13 cellular contexts compared by ENCODE assay signal in the genomic region with DNA sequence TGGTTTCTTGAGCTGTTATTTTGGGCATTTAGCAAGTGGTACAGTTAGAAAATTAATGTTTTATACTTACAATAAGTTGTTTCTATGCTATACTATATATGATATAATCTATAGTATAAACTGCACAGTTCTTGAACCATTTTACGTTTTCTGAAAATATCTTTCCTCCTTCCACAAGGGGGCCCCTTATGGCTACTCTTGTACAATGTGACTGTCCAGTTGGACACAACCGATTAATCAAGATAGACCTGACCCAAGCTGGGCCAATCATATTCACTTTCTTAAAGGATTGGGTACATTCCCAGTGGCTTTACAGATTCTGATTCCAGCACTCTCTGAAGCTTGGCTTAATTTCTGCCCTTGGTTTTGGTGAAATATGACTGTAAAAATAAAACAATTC.
DNase-seq lines count a peak whose midpoint lies in the region; ATAC-seq, FAIRE-seq and TF ChIP-seq lines count a peak whose summit lies in the region.
"Had no signal": no experiment of that assay in that cellular context is flagged by ENCODE, and none has a peak within 500 bp of the region (broad histone marks: within the 10 kb centered on the region; RNA-seq: fewer than 3 reads in every experiment).

No MANE protein-coding gene starts in this region.

- H3K36me3 ChIP-seq in GM23248 (ENCODE audit: low read depth), result no peaks in the 10 kb centered on the region
- H3K36me3 ChIP-seq in H1 (ENCODE audit: control insufficient read depth in 2 of 4, insufficient read depth in 4 of 4, low read length in 3 of 4), result no peaks in the 10 kb centered on the region
- no peaks in the 10 kb centered on the region for H3K36me3 ChIP-seq in transverse colon

- no peak overlapping the region for H3K23ac ChIP-seq in H1 (ENCODE audit: insufficient read length)

- no peak overlapping the region for H3K4me2 ChIP-seq in GM23248 (ENCODE audit: unreplicated experiment)
- H3K4me2 ChIP-seq in H1 (ENCODE audit: insufficient read depth in 1 of 2, low read depth in 2 of 2, low read length in 2 of 2), result no peak overlapping the region

- no peak overlapping the region for H3K27ac Mint-ChIP-seq in osteocyte (ENCODE audit: unreplicated experiment)
- H3K27ac Mint-ChIP-seq: activated CD4-positive, alpha-beta memory T cell treated with anti-CD3 and anti-CD28 coated beads for 36 hours; activated naive CD4-positive, alpha-beta T cell treated with anti-CD3 and anti-CD28 coated beads, Interleukin-2, amount 50 U/mL, for 24 hours had no signal

- no peaks in the 10 kb centered on the region for H3K27me3 Mint-ChIP-seq in osteocyte (ENCODE audit: unreplicated experiment)

- intact Hi-C loops in transverse colon (cut with DNase I; ENCODE audit: low total_unique reads), result no loop called here

- H2BK12ac ChIP-seq in H1 (ENCODE audit: low read depth, low read length), result no peak overlapping the region

- POLR2A ChIA-PET in H1 (lab: Charles Lee; ENCODE audit: partially characterized antibody), result no interaction called here

- H3K9me3 ChIP-seq in GM23248 (ENCODE audit: low read depth) (no peaks in the 10 kb centered on the region), H1 (ENCODE audit: insufficient read depth in 2 of 2, low read depth in 1 of 2, low read length in 1 of 2) (no peaks in the 10 kb centered on the region), transverse colon (no peaks in the 10 kb centered on the region)

- TF ChIP-seq CTCF in H1 (IDR thresholded peaks at IDR 0.05; ENCODE audit: control extremely low read depth in 1 of 3, insufficient read depth in 1 of 3, low read depth in 1 of 3, low read length in 3 of 3), result peak in 1 of 3 experiments; percentile 7; a peak in 1 of 4 replicates
- peak; percentile 14 for TF ChIP-seq CTCF in osteocyte (IDR thresholded peaks at IDR 0.05)
- TF ChIP-seq CTCF in transverse colon (IDR thresholded peaks at IDR 0.05), result no peak

- no peak for TF ChIP-seq POLR2A in H1 (IDR thresholded peaks at IDR 0.05; ENCODE audit: control extremely low read depth in 1 of 2, low read depth in 2 of 2, low read length in 2 of 2)
- TF ChIP-seq POLR2A in transverse colon (IDR thresholded peaks at IDR 0.05), result no peak

- H3K27me3 ChIP-seq in GM23248 (replicated peaks; ENCODE audit: insufficient read depth), result no peaks in the 10 kb centered on the region
- no peaks in the 10 kb centered on the region for H3K27me3 ChIP-seq in H1 (replicated peaks in 1 of 4; ENCODE audit: control insufficient read depth in 3 of 4, extremely low read depth in 1 of 4, insufficient read depth in 3 of 4, low read length in 3 of 4)
- no peaks in the 10 kb centered on the region for H3K27me3 ChIP-seq in transverse colon

- no peak overlapping the region for H2BK120ac ChIP-seq in H1 (replicated peaks; ENCODE audit: low read depth, low read length)

- no peaks in the 10 kb centered on the region for H3K23me2 ChIP-seq in H1 (ENCODE audit: low read depth, low read length)

- TF ChIP-seq EP300 in H1 (IDR thresholded peaks at IDR 0.05; ENCODE audit: borderline replicate concordance in 1 of 2, low read depth in 2 of 2, low read length in 2 of 2), result no peak
- TF ChIP-seq EP300 in transverse colon (IDR thresholded peaks at IDR 0.05; ENCODE audit: low read depth), result no peak

- H3K4me3 Mint-ChIP-seq in osteocyte (ENCODE audit: unreplicated experiment), result no peak overlapping the region
- H3K4me3 Mint-ChIP-seq: activated CD4-positive, alpha-beta memory T cell treated with anti-CD3 and anti-CD28 coated beads for 36 hours; activated naive CD4-positive, alpha-beta T cell treated with anti-CD3 and anti-CD28 coated beads, Interleukin-2, amount 50 U/mL, for 24 hours had no signal

- H3K9me2 ChIP-seq in GM23248 (ENCODE audit: insufficient read depth), result no peaks in the 10 kb centered on the region

- DNase-seq in GM23248 (peak; percentile 14), OCI-M1 (lab: John Stamatoyannopoulos, UW) (peak; percentile 19), H1 (ENCODE audit: low read depth in 1 of 2, low spot score in 2 of 2) (no peak), osteocyte (ENCODE audit: extremely low spot score, unreplicated experiment) (no peak), transverse colon (no peak), kidney tubule cell (ENCODE audit: low spot score) (no peak), T-helper 2 cell (no peak)
- DNase-seq: activated CD4-positive, alpha-beta memory T cell treated with anti-CD3 and anti-CD28 coated beads for 36 hours; COR-L47; NCI-H1105 had no signal

- ATAC-seq in HG02763 (IDR thresholded peaks at IDR 0.05; ENCODE audit: unreplicated experiment), result no peak

- no peak for FAIRE-seq in H1 (lab: Jason Lieb, UNC)
- FAIRE-seq: GM12891 had no signal

- H3K4me1 ChIP-seq in GM23248 (ENCODE audit: insufficient read depth) (no peaks in the 10 kb centered on the region), H1 (replicated peaks in 1 of 4; ENCODE audit: control insufficient read depth in 3 of 4, insufficient read depth in 4 of 4, low read length in 3 of 4) (no peaks in the 10 kb centered on the region; a peak in 1 of 7 replicates), transverse colon (no peaks in the 10 kb centered on the region)

- H3K4me1 Mint-ChIP-seq in osteocyte (ENCODE audit: unreplicated experiment), result no peaks in the 10 kb centered on the region
- H3K4me1 Mint-ChIP-seq: activated naive CD4-positive, alpha-beta T cell treated with anti-CD3 and anti-CD28 coated beads, Interleukin-2, amount 50 U/mL, for 24 hours had no signal

- no peak overlapping the region for H3K18ac ChIP-seq in H1 (ENCODE audit: extremely low read depth, low read length)

- H3K56ac ChIP-seq in H1 (replicated peaks; ENCODE audit: insufficient read length, low read depth, low read length), result no peak overlapping the region

- H4K20me1 ChIP-seq in GM23248 (ENCODE audit: insufficient read depth), result no peaks in the 10 kb centered on the region
- no peaks in the 10 kb centered on the region for H4K20me1 ChIP-seq in H1 (replicated peaks in 1 of 2; ENCODE audit: control insufficient read depth in 1 of 2, insufficient read depth in 2 of 2, low read length in 2 of 2)

- no peak overlapping the region for H2AK5ac ChIP-seq in H1 (ENCODE audit: low read depth, low read length)

- 25 to 27% methylated on average over 2 of the region's 2 CpGs for WGBS in GM23248 (ENCODE audit: low coverage in 1 of 2, low lambda C conversion rate in 2 of 2, missing lambda C conversion rate in 2 of 2), 2 experiments
- 80% methylated on average over 2 of the region's 2 CpGs; no CpG with 5 or more reads in 1 of the 2 experiments for WGBS in H1 (ENCODE audit: extremely low coverage in 1 of 2, insufficient coverage in 1 of 2, insufficient read length in 1 of 2, insufficient replicate concordance in 2 of 2, low coverage in 1 of 2, low lambda C conversion rate in 2 of 2, missing lambda C conversion rate in 1 of 2), 2 experiments
- WGBS in transverse colon (ENCODE audit: low coverage in 1 of 2), 2 donors, result 58 to 65% methylated on average over 2 of the region's 2 CpGs

- no peak overlapping the region for H2BK15ac ChIP-seq in H1 (ENCODE audit: low read length)

- no peak overlapping the region for H4K91ac ChIP-seq in H1 (replicated peaks; ENCODE audit: insufficient read length, low read length)

- no peak overlapping the region for H3K14ac ChIP-seq in H1 (ENCODE audit: insufficient read length)

- no peaks in the 10 kb centered on the region for H3K79me1 ChIP-seq in H1 (ENCODE audit: low read depth, low read length)

- H3K36me3 Mint-ChIP-seq in osteocyte (ENCODE audit: unreplicated experiment), result no peaks in the 10 kb centered on the region
- H3K36me3 Mint-ChIP-seq: activated CD4-positive, alpha-beta memory T cell treated with anti-CD3 and anti-CD28 coated beads for 36 hours; activated naive CD4-positive, alpha-beta T cell treated with anti-CD3 and anti-CD28 coated beads, Interleukin-2, amount 50 U/mL, for 24 hours had no signal

- H2AFZ ChIP-seq in GM23248, result no peak overlapping the region
- H2AFZ ChIP-seq in H1 (ENCODE audit: low read length), result no peak overlapping the region

- no peak overlapping the region for H2BK20ac ChIP-seq in H1 (ENCODE audit: low read length)

- H2BK5ac ChIP-seq in H1 (ENCODE audit: low read depth, low read length), result no peak overlapping the region

- H3K4ac ChIP-seq in H1 (replicated peaks; ENCODE audit: insufficient read length, low read depth, low read length), result no peak overlapping the region

- H3K27ac ChIP-seq in GM23248, result no peak overlapping the region
- H3K27ac ChIP-seq in H1 (ENCODE audit: low read depth, low read length), result no peak overlapping the region
- H3K27ac ChIP-seq in transverse colon, result no peak overlapping the region

- H3K4me3 ChIP-seq in GM23248 (no peak overlapping the region), H1 (ENCODE audit: extremely low read depth in 1 of 4, insufficient read depth in 2 of 4, low read depth in 3 of 4, low read length in 4 of 4) (no peak overlapping the region), transverse colon (no peak overlapping the region)

- no peaks in the 10 kb centered on the region for H3K79me2 ChIP-seq in GM23248 (ENCODE audit: insufficient read depth)
- no peaks in the 10 kb centered on the region for H3K79me2 ChIP-seq in H1 (ENCODE audit: control insufficient read depth in 1 of 2, insufficient read depth in 2 of 2, low read length in 2 of 2)

- H3K9me3 Mint-ChIP-seq in osteocyte (ENCODE audit: unreplicated experiment), result peaks cover 7% of the 10 kb centered on the region
- H3K9me3 Mint-ChIP-seq: activated CD4-positive, alpha-beta memory T cell treated with anti-CD3 and anti-CD28 coated beads for 36 hours had no signal

- no peak overlapping the region for H4K5ac ChIP-seq in H1 (ENCODE audit: insufficient read length, low read depth, low read length)

- CTCF ChIA-PET in H1 (lab: Charles Lee; ENCODE audit: partially characterized antibody), result interaction anchor here (0.9 to 1.7 kb wide), 6 partner anchors 13 to 572 kb away, joined by 3 to 5 read pairs (median 3); no protein-coding TSS in a partner anchor

- peak; percentile 25 to 44; a peak in 3 of 4 replicates for TF ChIP-seq RAD21 in H1 (IDR thresholded peaks at IDR 0.05 in 1 of 2, conservative IDR thresholded peaks at IDR 0.05 in 1 of 2; ENCODE audit: low read depth in 2 of 2, low read length in 2 of 2)

- no peak overlapping the region for H3K9ac ChIP-seq in GM23248
- H3K9ac ChIP-seq in H1 (replicated peaks in 1 of 4; ENCODE audit: extremely low read depth in 1 of 4, low read depth in 3 of 4, low read length in 3 of 4), result no peak overlapping the region

- in situ Hi-C loops in GM23248 (cut with MboI), result no loop called here
- in situ Hi-C loops in transverse colon (cut with MboI; ENCODE audit: low pct_ligation_motif_present in 1 of 4, low pct_unique_long_range_greater_than_20kb in 1 of 4, low sequenced_read_pairs in 3 of 4), result no loop called here

- H4K8ac ChIP-seq in H1 (ENCODE audit: extremely low read depth, insufficient read depth, low read length), result no peak overlapping the region

- no peaks in the 10 kb centered on the region for H3F3A ChIP-seq in GM23248 (ENCODE audit: insufficient read depth)

TF ChIP-seq in H1, 55 proteins besides CTCF, POLR2A, EP300 and RAD21:
- TF ChIP-seq SUZ12 (IDR thresholded peaks at IDR 0.05; ENCODE audit: low read length), result no peak
- no peak for TF ChIP-seq HDAC6 (IDR thresholded peaks at IDR 0.05; ENCODE audit: low read depth, low read length)
TF ChIP-seq in H1: peak in this region for 0.

Comparison
In these comparisons a context has a peak if more than half of its experiments do, and no peak if none do; other contexts are left out.
1. DNase-seq: peak in GM23248 (single experiment) and OCI-M1 (single experiment); none in H1 (0 of 2), osteocyte (single experiment), transverse colon (single experiment), kidney tubule cell (single experiment) and T-helper 2 cell (0 of 5).